Comparison of ENCODE assay signal across 6 cellular contexts in the genomic region with DNA sequence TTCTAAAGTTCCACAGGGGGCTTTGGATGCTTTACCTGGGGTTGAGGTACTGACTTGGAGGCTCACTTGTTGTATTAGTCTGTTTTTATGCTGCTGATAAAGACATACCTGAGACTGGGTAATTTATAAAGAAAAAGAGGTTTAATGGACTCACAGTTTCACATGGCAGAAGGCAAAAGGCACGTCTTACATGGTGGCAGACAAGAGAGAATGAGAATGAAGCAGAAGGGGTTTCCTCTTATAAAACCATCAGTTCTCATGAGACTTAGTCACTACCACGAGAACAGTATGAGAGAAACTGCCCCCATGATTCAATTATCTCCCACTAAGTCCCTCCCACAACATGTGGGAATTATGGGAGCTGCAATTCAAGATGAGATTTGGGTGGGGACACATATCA.
A peak's percentile ranks its signal among the peaks of the same experiment; 100 is the strongest.
DNase-seq lines count a peak whose midpoint lies in the region; ATAC-seq, FAIRE-seq and TF ChIP-seq lines count a peak whose summit lies in the region.
"Not testable (repeated sequence)": the region's sequence is repeated elsewhere in the genome, so short reads cannot be mapped to it uniquely, and the experiment has no call there.

No MANE protein-coding gene starts in this region.

- not testable (repeated sequence) for ATAC-seq in A549, GM12878

- TF ChIP-seq RAD21 in A549 (conservative IDR thresholded peaks at IDR 0.05 in 1 of 2, IDR thresholded peaks at IDR 0.05 in 1 of 2); GM12878 (IDR thresholded peaks at IDR 0.05; ENCODE audit: insufficient read depth, low read depth, low read length): not testable (repeated sequence)

- CTCF ChIA-PET in A549 (lab: Yijun Ruan, JAX); HEK293 (lab: Yijun Ruan, JAX): not testable (repeated sequence)
- CTCF ChIA-PET in GM12878 (lab: Yijun Ruan, JAX) = interaction anchor here (0.5 to 1.3 kb wide), 3 partner anchors 9 to 55 kb away, joined by 3 to 5 read pairs (median 3); no protein-coding TSS in a partner anchor

- SMC1A ChIA-PET in GM12878 (lab: Charles Lee; ENCODE audit: uncharacterized antibody, unreplicated experiment) = interaction anchor here (0.7 to 2.4 kb wide), 2 partner anchors 27 to 108 kb away, joined by 3 to 7 read pairs; no protein-coding TSS in a partner anchor

- H3K36me3 ChIP-seq in HEK293 (ENCODE audit: control insufficient read depth in 2 of 2, insufficient read depth in 1 of 2, low read length in 2 of 2); GM12878 (ENCODE audit: control insufficient read depth in 2 of 2, insufficient read depth in 2 of 2, low read length in 1 of 2): not testable (repeated sequence)

- H4K20me1 ChIP-seq in GM12878 (ENCODE audit: control insufficient read depth, insufficient read depth) = not testable (repeated sequence)

- WGBS in A549 (ENCODE audit: missing lambda C conversion rate) = 28% methylated on average over 2 of the region's 2 CpGs
- 65% methylated on average over 2 of the region's 2 CpGs for WGBS in GM12878 (ENCODE audit: insufficient coverage, insufficient replicate concordance, low lambda C conversion rate, missing lambda C conversion rate)

- POLR2A ChIA-PET in A549 (lab: Yijun Ruan, JAX); HEK293 (lab: Yijun Ruan, JAX): not testable (repeated sequence)
- POLR2A ChIA-PET in GM12878 (lab: Charles Lee) = interaction anchor here (0.7 to 1.3 kb wide), 2 partner anchors 9 to 25 kb away, joined by 3 to 4 read pairs; no protein-coding TSS in a partner anchor

- TF ChIP-seq CTCF in A549 (IDR thresholded peaks at IDR 0.05); HEK293 (tag by site-specific recombination; IDR thresholded peaks at IDR 0.05); GM12878 (IDR thresholded peaks at IDR 0.05 in 2 of 3, conservative IDR thresholded peaks at IDR 0.05 in 1 of 3; ENCODE audit: control insufficient read depth in 2 of 3, extremely low read depth in 1 of 3, insufficient read depth in 1 of 3, low read depth in 3 of 3, low read length in 3 of 3); endothelial cell (IDR thresholded peaks at IDR 0.05; ENCODE audit: unreplicated experiment); nephron progenitor cell (IDR thresholded peaks at IDR 0.05): not testable (repeated sequence)

- not testable (repeated sequence) for FAIRE-seq in A549 (lab: Jason Lieb, UNC); GM12878 (lab: Jason Lieb, UNC)

- intact Hi-C loops in GM12878 (cut with micrococcal nuclease; ENCODE audit: unreplicated experiment); dendritic cell treated with granulocyte-macrophage colony-stimulating factor and Interleukin-4, amounts not matched to agents 40 ng/mL and 50 ng/mL, for 4 days (cut with micrococcal nuclease): not testable (repeated sequence)

- H3K27me3 ChIP-seq in GM12878 (replicated peaks in 1 of 2; ENCODE audit: control insufficient read depth in 2 of 2, insufficient read depth in 2 of 2, low read length in 1 of 2) = not testable (repeated sequence)

- in situ Hi-C loops in GM12878 (cut with MboI) = not testable (repeated sequence)

- H2AFZ ChIP-seq in GM12878 (ENCODE audit: control insufficient read depth, low read depth, low read length) = not testable (repeated sequence)

- H3K27me3 Mint-ChIP-seq in dendritic cell treated with granulocyte-macrophage colony-stimulating factor and Interleukin-4, amounts not matched to agents 40 ng/mL and 50 ng/mL, for 4 days = peaks cover 12% of the 10 kb centered on the region
- H3K27me3 Mint-ChIP-seq in endothelial cell (ENCODE audit: unreplicated experiment); nephron progenitor cell (ENCODE audit: low read depth, poor library complexity): not testable (repeated sequence)

- DNase-seq in A549 (ENCODE audit: low read depth in 1 of 2, low spot score in 1 of 2); GM12878 (ENCODE audit: low read depth, low spot score); endothelial cell (ENCODE audit: low spot score); nephron progenitor cell: not testable (repeated sequence)

- H3K4me1 Mint-ChIP-seq in dendritic cell treated with granulocyte-macrophage colony-stimulating factor and Interleukin-4, amounts not matched to agents 40 ng/mL and 50 ng/mL, for 4 days (ENCODE audit: low read depth) = peaks cover 50% of the 10 kb centered on the region
- peaks cover 36% of the 10 kb centered on the region for H3K4me1 Mint-ChIP-seq in endothelial cell (ENCODE audit: unreplicated experiment)
- peaks cover 22% of the 10 kb centered on the region for H3K4me1 Mint-ChIP-seq in nephron progenitor cell

- H3K4me3 Mint-ChIP-seq in dendritic cell treated with granulocyte-macrophage colony-stimulating factor and Interleukin-4, amounts not matched to agents 40 ng/mL and 50 ng/mL, for 4 days; endothelial cell (ENCODE audit: unreplicated experiment); nephron progenitor cell: not testable (repeated sequence)

- H3K9ac ChIP-seq in GM12878 (ENCODE audit: control insufficient read depth, insufficient read depth, low read length) = not testable (repeated sequence)

- H3K36me3 Mint-ChIP-seq in dendritic cell treated with granulocyte-macrophage colony-stimulating factor and Interleukin-4, amounts not matched to agents 40 ng/mL and 50 ng/mL, for 4 days (ENCODE audit: low read depth); endothelial cell (ENCODE audit: low read depth, unreplicated experiment); nephron progenitor cell (ENCODE audit: low read depth): not testable (repeated sequence)

- not testable (repeated sequence) for H3K4me2 ChIP-seq in A549; GM12878 (ENCODE audit: control insufficient read depth, insufficient read depth)

- TF ChIP-seq EP300 in A549 (IDR thresholded peaks at IDR 0.05); GM12878 (IDR thresholded peaks at IDR 0.05; ENCODE audit: borderline replicate concordance in 1 of 2, control insufficient read depth in 1 of 2, low read depth in 2 of 2, low read length in 2 of 2): not testable (repeated sequence)

- peak overlapping the region; percentile 22 for H3K27ac Mint-ChIP-seq in dendritic cell treated with granulocyte-macrophage colony-stimulating factor and Interleukin-4, amounts not matched to agents 40 ng/mL and 50 ng/mL, for 4 days
- H3K27ac Mint-ChIP-seq in endothelial cell (ENCODE audit: unreplicated experiment) (peak overlapping the region; percentile 86), nephron progenitor cell (peak overlapping the region; percentile 74)

- TF ChIP-seq POLR2A in A549 (IDR thresholded peaks at IDR 0.05; ENCODE audit: low read length); GM12878 (IDR thresholded peaks at IDR 0.05; ENCODE audit: low read depth, low read length): not testable (repeated sequence)

- not testable (repeated sequence) for H3K79me2 ChIP-seq in GM12878 (ENCODE audit: control insufficient read depth, insufficient read depth, low read length)

- peaks cover 16% of the 10 kb centered on the region for H3K9me3 Mint-ChIP-seq in dendritic cell treated with granulocyte-macrophage colony-stimulating factor and Interleukin-4, amounts not matched to agents 40 ng/mL and 50 ng/mL, for 4 days
- H3K9me3 Mint-ChIP-seq in endothelial cell (ENCODE audit: unreplicated experiment) = not testable (repeated sequence)
- H3K9me3 Mint-ChIP-seq in nephron progenitor cell = peaks cover 38% of the 10 kb centered on the region

- not testable (repeated sequence) for BruUV-seq in GM12878 (replicated peaks; lab: Mats Ljungman, UMichigan)

- RAD21 ChIA-PET in GM12878 (lab: Charles Lee; ENCODE audit: unreplicated experiment) = not testable (repeated sequence)

- H3K9me3 ChIP-seq in A549; HEK293 (ENCODE audit: control insufficient read depth, insufficient read depth, low read depth, low read length): not testable (repeated sequence)
- H3K9me3 ChIP-seq in GM12878 (replicated peaks; ENCODE audit: control insufficient read depth, insufficient read depth, low read length) = peaks cover 11% of the 10 kb centered on the region; the same call in 2 of the 3 replicates

- H3K27ac ChIP-seq in A549; HEK293 (ENCODE audit: extremely low read depth, low read depth, low read length); GM12878 (ENCODE audit: control insufficient read depth, insufficient read depth): not testable (repeated sequence)

- H3K4me1 ChIP-seq in A549; HEK293 (ENCODE audit: control insufficient read depth, insufficient read depth, low read length); GM12878 (ENCODE audit: control insufficient read depth, insufficient read depth, low read length): not testable (repeated sequence)

- not testable (repeated sequence) for H3K4me3 ChIP-seq in A549; HEK293 (ENCODE audit: low read depth, low read length); GM12878

TF ChIP-seq in A549, 52 proteins besides CTCF, POLR2A, EP300 and RAD21:
- TF ChIP-seq ZFP36 (IDR thresholded peaks at IDR 0.05; ENCODE audit: borderline replicate concordance, partially characterized antibody) = peak; percentile 35

TF ChIP-seq in HEK293, 187 proteins besides CTCF, POLR2A, EP300 and RAD21:
- peak; percentile 60 for TF ChIP-seq SETDB1 (IDR thresholded peaks at IDR 0.05; ENCODE audit: insufficient read length, low read length)

TF ChIP-seq in GM12878, 131 proteins besides CTCF, POLR2A, EP300 and RAD21:
- TF ChIP-seq KLF5 (IDR thresholded peaks at IDR 0.05; ENCODE audit: partially characterized antibody) = peak; percentile 33

Comparison
In these comparisons a context has a peak if more than half of its experiments do, and no peak if none do; other contexts are left out.
1. H3K27ac Mint-ChIP-seq: peak in every context shown above with its lines; median percentile 86 in endothelial cell; 74 in nephron progenitor cell; 22 in dendritic cell treated with granulocyte-macrophage colony-stimulating factor and Interleukin-4, amounts not matched to agents 40 ng/mL and 50 ng/mL, for 4 days.